In genomic region chr3:23810342-23811116, GRCh38 we compare ENCODE assay signal across 8 cellular contexts. TPM values are rescaled to one million over a fixed set of nuclear protein-coding genes. Genes with fewer than 3 reads are reported as not detected.
DNase-seq lines count a peak whose midpoint lies in the region; ATAC-seq and TF ChIP-seq lines count a peak whose summit lies in the region.

No MANE protein-coding gene starts in this region.

- POLR2A ChIA-PET in Panc1 (lab: Charles Lee), result no interaction called here

- peaks cover 13% of the 10 kb centered on the region for H3K27me3 Mint-ChIP-seq in activated naive CD4-positive, alpha-beta T cell treated with anti-CD3 and anti-CD28 coated beads, Interleukin-2, amount 10 ng/mL, durations not matched to agents 7 days and 5 days

- peaks cover 67% of the 10 kb centered on the region for H3K36me3 Mint-ChIP-seq in activated naive CD4-positive, alpha-beta T cell treated with anti-CD3 and anti-CD28 coated beads, Interleukin-2, amount 10 ng/mL, durations not matched to agents 7 days and 5 days

- H3K27me3 ChIP-seq in Panc1 (ENCODE audit: control insufficient read depth, insufficient read depth, low read length) (no peaks in the 10 kb centered on the region), neutrophil (no peaks in the 10 kb centered on the region)

- H3K36me3 ChIP-seq in Panc1 (ENCODE audit: control insufficient read depth, insufficient read depth, low read length) (peaks cover 9% of the 10 kb centered on the region; the same call in 1 of the 2 replicates), neutrophil (peaks cover 4% of the 10 kb centered on the region)

- H3K4me3 ChIP-seq in Panc1 (ENCODE audit: low read depth in 2 of 2, low read length in 2 of 2) (peak overlapping the region; percentile 63 to 68), neutrophil (ENCODE audit: low read depth in 1 of 2, low read length in 1 of 2) (peak overlapping the region; percentile 72 to 75)

- peaks cover 30% of the 10 kb centered on the region for H3K4me1 ChIP-seq in Panc1 (ENCODE audit: control insufficient read depth, insufficient read depth, low read length)
- peaks cover 21 to 28% of the 10 kb centered on the region in 2 experiments for H3K4me1 ChIP-seq in neutrophil (ENCODE audit: control insufficient read depth in 1 of 2, insufficient read depth in 1 of 2, low read depth in 1 of 2, low read length in 1 of 2)

- BruUV-seq in Panc1 (replicated peaks; lab: Mats Ljungman, UMichigan), result no TSS peak

- peak; percentile 18 for ATAC-seq in HG02938 (IDR thresholded peaks at IDR 0.05; ENCODE audit: unreplicated experiment)
- ATAC-seq in Panc1, result peak; percentile 76

- TF ChIP-seq CTCF in Panc1 (IDR thresholded peaks at IDR 0.05) (peak; percentile 54), neutrophil (IDR thresholded peaks at IDR 0.05) (no peak)

- H3K27ac ChIP-seq in Panc1 (ENCODE audit: low read length), result peak overlapping the region; percentile 96
- H3K27ac ChIP-seq in neutrophil, result peak overlapping the region; percentile 54

- peak overlapping the region; percentile 91 for H3K4me3 Mint-ChIP-seq in activated naive CD4-positive, alpha-beta T cell treated with anti-CD3 and anti-CD28 coated beads, Interleukin-2, amount 10 ng/mL, durations not matched to agents 7 days and 5 days

- peak overlapping the region; percentile 93 for H3K27ac Mint-ChIP-seq in activated naive CD4-positive, alpha-beta T cell treated with anti-CD3 and anti-CD28 coated beads, Interleukin-2, amount 10 ng/mL, durations not matched to agents 7 days and 5 days

- H3K9me3 ChIP-seq in Panc1 (ENCODE audit: control insufficient read depth, insufficient read depth, low read depth, low read length) (no peaks in the 10 kb centered on the region), neutrophil (no peaks in the 10 kb centered on the region)

- H3K4me1 Mint-ChIP-seq in activated naive CD4-positive, alpha-beta T cell treated with anti-CD3 and anti-CD28 coated beads, Interleukin-2, amount 10 ng/mL, durations not matched to agents 7 days and 5 days, result peaks cover 59% of the 10 kb centered on the region

- intact Hi-C loops in Panc1 (cut with micrococcal nuclease; ENCODE audit: unreplicated experiment), result no loop called here

- peak; percentile 49 for DNase-seq in DMS 273 (lab: John Stamatoyannopoulos, UW; ENCODE audit: unreplicated experiment)
- no peak for DNase-seq in DMS 273 treated with DMSO at 0.1 percent for 48 hours (lab: John Stamatoyannopoulos, UW)
- DNase-seq in Panc1 (ENCODE audit: low read depth, low spot score), result no peak
- DNase-seq in activated naive CD4-positive, alpha-beta T cell treated with anti-CD3 and anti-CD28 coated beads, Interleukin-2, amount 10 ng/mL, durations not matched to agents 7 days and 5 days, result peak; percentile 57
- peak; percentile 54 for DNase-seq in globus pallidus (ENCODE audit: low spot score)
- DNase-seq in OCI-M2 (lab: John Stamatoyannopoulos, UW; ENCODE audit: unreplicated experiment), result no peak

- H3K9me3 Mint-ChIP-seq in activated naive CD4-positive, alpha-beta T cell treated with anti-CD3 and anti-CD28 coated beads, Interleukin-2, amount 10 ng/mL, durations not matched to agents 7 days and 5 days, result no peaks in the 10 kb centered on the region

- CTCF ChIA-PET in Panc1 (lab: Charles Lee), result no interaction called here
- CTCF ChIA-PET in activated naive CD4-positive, alpha-beta T cell treated with anti-CD3 and anti-CD28 coated beads, Interleukin-2, amount 10 ng/mL, durations not matched to agents 7 days and 5 days (lab: Charles Lee), result no interaction called here

- in situ Hi-C loops in Panc1 (cut with HindIII; ENCODE audit: low pct_unique_long_range_greater_than_20kb, low sequenced_read_pairs), result no loop called here

RNA-seq across cellular contexts. Expression of gene UBE2E1, which starts 4.8 kb away (rescaled TPM):
- 127 TPM for total RNA-seq in Panc1 (2021; ENCODE audit: unreplicated experiment)
- 103 TPM for polyA plus RNA-seq in Panc1 (2012; ENCODE audit: insufficient read length)

Comparison
In these comparisons a context has a peak if more than half of its experiments do, and no peak if none do; other contexts are left out.
1. DNase-seq: peak in DMS 273 (single experiment), activated naive CD4-positive, alpha-beta T cell treated with anti-CD3 and anti-CD28 coated beads, Interleukin-2, amount 10 ng/mL, durations not matched to agents 7 days and 5 days (single experiment) and globus pallidus (single experiment); none in DMS 273 treated with DMSO at 0.1 percent for 48 hours (single experiment), Panc1 (single experiment) and OCI-M2 (single experiment).